Comparison of ENCODE assay signal across 7 cellular contexts in genomic region chr7:6644728-6645127, GRCh38. TPM values are rescaled to one million over a fixed set of nuclear protein-coding genes. Genes with fewer than 3 reads are reported as not detected.
"Had no signal": no experiment of that assay in that cellular context is flagged by ENCODE, and none has a peak within 500 bp of the region (broad histone marks: within the 10 kb centered on the region; RNA-seq: fewer than 3 reads in every experiment).

No MANE protein-coding gene starts in this region.

- H3K4me1 ChIP-seq: HAP-1 had no signal

- H3K27ac ChIP-seq: GM23248 had no signal

- H3K4me3 Mint-ChIP-seq: HFFc6 had no signal

- H3K4me3 ChIP-seq: GM23248, HAP-1, K562 had no signal

- ATAC-seq: HCT116, K562 had no signal

- DNase-seq: GM23248, GOT3, HFFc6, IMR-90 had no signal

- H2AFZ ChIP-seq: GM23248 had no signal

- H3K9me3 Mint-ChIP-seq: HFFc6 had no signal

- H3K27ac Mint-ChIP-seq: HFFc6 had no signal

- H3K9ac ChIP-seq: GM23248 had no signal

- H3K9me3 ChIP-seq: HAP-1 had no signal

RNA-seq across cellular contexts. Expression of gene ZNF853, which starts 29.3 kb away (rescaled TPM):
- total RNA-seq: K562 had no signal
- polyA plus RNA-seq: GM23248 had no signal
